ENCODE assay signal across 6 cellular contexts in the genomic region with DNA sequence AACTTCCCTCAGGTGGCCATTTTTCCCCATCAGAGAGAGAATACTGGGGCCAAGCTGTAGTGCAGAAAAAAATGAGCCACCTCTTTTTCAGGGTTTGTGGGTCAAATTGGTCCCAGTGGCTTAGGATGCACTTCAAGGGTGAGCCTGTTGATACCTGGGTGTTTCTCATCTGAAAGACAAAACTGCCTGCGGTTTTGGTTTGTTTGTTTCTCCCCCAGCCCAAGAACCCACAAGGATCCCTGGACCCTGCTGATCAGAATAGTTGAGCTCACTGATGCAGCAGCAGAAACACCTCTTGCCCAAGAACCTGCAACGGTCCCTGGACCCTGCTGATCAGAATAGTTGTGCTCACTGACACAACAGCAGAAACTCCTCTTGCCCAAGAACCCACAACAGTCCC. TPM values are rescaled to one million over a fixed set of nuclear protein-coding genes. Genes with fewer than 3 reads are reported as not detected.
"Had no signal": no experiment of that assay in that cellular context is flagged by ENCODE, and none has a peak within 500 bp of the region (broad histone marks: within the 10 kb centered on the region; RNA-seq: fewer than 3 reads in every experiment).

No MANE protein-coding gene starts in this region.

RNA-seq across cellular contexts. Expression of a gene that starts 13.1 kb away (rescaled TPM):
- total RNA-seq: kidney epithelial cell, left lobe of liver, lung microvascular endothelial cell, mammary epithelial cell, mesothelial cell of epicardium, myocyte had no signal
